Comparison of ENCODE assay signal across 8 cellular contexts in the genomic region with DNA sequence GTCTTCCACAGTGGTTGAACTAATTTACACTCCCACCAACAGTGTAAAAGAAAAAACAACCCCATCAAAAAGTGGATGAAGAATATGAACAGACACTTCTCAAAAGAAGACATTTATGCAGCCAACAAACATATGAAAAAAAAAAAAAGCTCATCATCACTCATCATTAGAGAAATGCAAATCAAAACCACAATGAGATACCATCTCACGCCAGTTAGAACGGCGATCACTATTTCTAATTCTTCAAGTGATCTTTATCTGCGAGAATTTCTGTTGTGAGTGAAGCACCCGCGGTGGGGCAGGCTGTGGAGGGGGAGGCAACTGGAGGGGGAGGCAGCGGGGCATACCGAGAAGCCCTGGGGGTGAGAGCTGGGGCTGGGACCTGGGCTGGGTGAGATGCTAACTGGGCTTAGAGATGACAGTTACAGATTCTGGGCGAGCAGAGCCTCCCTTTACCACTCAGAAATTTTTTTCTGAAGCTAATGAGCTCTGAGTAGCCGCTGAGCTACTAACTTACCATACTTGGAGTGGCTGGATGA.
A peak's percentile ranks its signal among the peaks of the same experiment; 100 is the strongest.
DNase-seq lines count a peak whose midpoint lies in the region; ATAC-seq and TF ChIP-seq lines count a peak whose summit lies in the region.
"Not testable (repeated sequence)": the region's sequence is repeated elsewhere in the genome, so short reads cannot be mapped to it uniquely, and the experiment has no call there.

No MANE protein-coding gene starts in this region.

- H3K4me1 ChIP-seq in BLaER1 treated with 17β-estradiol and CSF1 and Interleukin-3, amounts not matched to agents 10 nM and 100 nM, result peaks cover 63 to 94% (median 85%) of the 10 kb centered on the region in 10 experiments
- H3K4me1 ChIP-seq in OCI-LY3 (ENCODE audit: low read length), result peaks cover 44% of the 10 kb centered on the region

- H3K9me3 Mint-ChIP-seq in activated T-cell treated with anti-CD3 and anti-CD28 coated beads, Interleukin-2, amount 50 U/mL, for 4 hours; central memory CD8-positive, alpha-beta T cell; osteocyte (ENCODE audit: unreplicated experiment): not testable (repeated sequence)

- not testable (repeated sequence) for H3K79me2 ChIP-seq in OCI-LY3 (ENCODE audit: low read length)

- not testable (repeated sequence) for H3K36me3 ChIP-seq in BLaER1 treated with 17β-estradiol and CSF1 and Interleukin-3, amounts not matched to agents 10 nM and 100 nM; OCI-LY3 (replicated peaks; ENCODE audit: low read depth, low read length)

- peaks cover 47% of the 10 kb centered on the region for H3K4me1 Mint-ChIP-seq in activated T-cell treated with anti-CD3 and anti-CD28 coated beads, Interleukin-2, amount 50 U/mL, for 4 hours (ENCODE audit: low read depth)
- H3K4me1 Mint-ChIP-seq in central memory CD8-positive, alpha-beta T cell, result peaks cover 47% of the 10 kb centered on the region
- peaks cover 14% of the 10 kb centered on the region for H3K4me1 Mint-ChIP-seq in osteocyte (ENCODE audit: unreplicated experiment)

- TF ChIP-seq CTCF in OCI-LY3 (IDR thresholded peaks at IDR 0.05; ENCODE audit: low read depth, low read length); osteocyte (IDR thresholded peaks at IDR 0.05): not testable (repeated sequence)

- peak overlapping the region; percentile 92 for H2AFZ ChIP-seq in OCI-LY3 (ENCODE audit: low read depth, low read length)

- not testable (repeated sequence) for H3K4me3 Mint-ChIP-seq in activated T-cell treated with anti-CD3 and anti-CD28 coated beads, Interleukin-2, amount 50 U/mL, for 4 hours; osteocyte (ENCODE audit: unreplicated experiment)
- peak overlapping the region; percentile 20 for H3K4me3 Mint-ChIP-seq in central memory CD8-positive, alpha-beta T cell

- H4K20me1 ChIP-seq in BLaER1 treated with 17β-estradiol and CSF1 and Interleukin-3, amounts not matched to agents 10 nM and 100 nM, result peaks cover 0 to 15% (median 0%) of the 10 kb centered on the region in 11 experiments; a peak in 5 of 22 replicates
- not testable (repeated sequence) for H4K20me1 ChIP-seq in OCI-LY3 (ENCODE audit: insufficient read depth, low read length)

- H3K4me3 ChIP-seq in BLaER1 treated with 17β-estradiol and CSF1 and Interleukin-3, amounts not matched to agents 10 nM and 100 nM, result not testable (repeated sequence)
- H3K4me3 ChIP-seq in OCI-LY3 (ENCODE audit: low read length), result peak overlapping the region; percentile 36

- peak overlapping the region in 4 of 11 experiments; percentile 58 to 84 (median 68); a peak in 3 of 22 replicates for H3K9ac ChIP-seq in BLaER1 treated with 17β-estradiol and CSF1 and Interleukin-3, amounts not matched to agents 10 nM and 100 nM
- peak overlapping the region; percentile 37 for H3K9ac ChIP-seq in OCI-LY3 (ENCODE audit: low read length)

- H3K27ac ChIP-seq in BLaER1 treated with 17β-estradiol and CSF1 and Interleukin-3, amounts not matched to agents 10 nM and 100 nM, result peak overlapping the region in 9 of 11 experiments; percentile 18 to 91 (median 82); a peak in 16 of 22 replicates
- peak overlapping the region; percentile 52 for H3K27ac ChIP-seq in OCI-LY3 (ENCODE audit: low read length)

- not testable (repeated sequence) for H3K27me3 ChIP-seq in BLaER1 treated with 17β-estradiol and CSF1 and Interleukin-3, amounts not matched to agents 10 nM and 100 nM; OCI-LY3 (ENCODE audit: low read depth, low read length)

- DNase-seq in activated T-cell treated with anti-CD3 and anti-CD28 coated beads, Interleukin-2, amount 50 U/mL, for 4 hours; central memory CD8-positive, alpha-beta T cell (ENCODE audit: low spot score in 2 of 2): not testable (repeated sequence)
- peak; percentile 38 for DNase-seq in osteocyte (ENCODE audit: extremely low spot score, unreplicated experiment)
- peak; percentile 52 for DNase-seq in stimulated activated naive CD4-positive, alpha-beta T cell treated with Interleukin-2 at 50 U/mL for 16 hours (lab: John Stamatoyannopoulos, UW)

- ATAC-seq in GM18867 (IDR thresholded peaks at IDR 0.05; ENCODE audit: unreplicated experiment), result peak; percentile 30
- peak; percentile 50 to 60 for ATAC-seq in activated CD4-positive, CD25-positive, alpha-beta regulatory T cell treated with anti-CD3 and anti-CD28 coated beads, Interleukin-2, amount 50 U/mL, for 24 hours
- peak; percentile 5 for ATAC-seq in activated T-cell treated with anti-CD3 and anti-CD28 coated beads, Interleukin-2, amount 50 U/mL, for 4 hours
- not testable (repeated sequence) for ATAC-seq in central memory CD8-positive, alpha-beta T cell (replicated peaks; ENCODE audit: extremely low read depth, poor library complexity, severe bottlenecking)

- H3K27me3 Mint-ChIP-seq in activated T-cell treated with anti-CD3 and anti-CD28 coated beads, Interleukin-2, amount 50 U/mL, for 4 hours (ENCODE audit: low read depth); central memory CD8-positive, alpha-beta T cell: not testable (repeated sequence)
- H3K27me3 Mint-ChIP-seq in osteocyte (ENCODE audit: unreplicated experiment), result peaks cover 27% of the 10 kb centered on the region

- H3K27ac Mint-ChIP-seq in central memory CD8-positive, alpha-beta T cell (ENCODE audit: low read depth), result peak overlapping the region; percentile 25
- H3K27ac Mint-ChIP-seq in osteocyte (ENCODE audit: unreplicated experiment), result not testable (repeated sequence)

- H3K36me3 Mint-ChIP-seq in activated T-cell treated with anti-CD3 and anti-CD28 coated beads, Interleukin-2, amount 50 U/mL, for 4 hours (ENCODE audit: insufficient read depth); osteocyte (ENCODE audit: unreplicated experiment): not testable (repeated sequence)
- peaks cover 17% of the 10 kb centered on the region for H3K36me3 Mint-ChIP-seq in central memory CD8-positive, alpha-beta T cell (ENCODE audit: insufficient read depth)

- peak overlapping the region; percentile 79 to 99 (median 96) for H3K4me2 ChIP-seq in BLaER1 treated with 17β-estradiol and CSF1 and Interleukin-3, amounts not matched to agents 10 nM and 100 nM
- peak overlapping the region; percentile 58 for H3K4me2 ChIP-seq in OCI-LY3 (ENCODE audit: low read length)

- H3K9me3 ChIP-seq in BLaER1 treated with 17β-estradiol and CSF1 and Interleukin-3, amounts not matched to agents 10 nM and 100 nM (replicated peaks in 1 of 11), result not testable (repeated sequence)
- H3K9me3 ChIP-seq in OCI-LY3 (ENCODE audit: insufficient read depth, low read length), result peaks cover 13% of the 10 kb centered on the region; the same call in 1 of the 2 replicates
